17 cellular contexts compared by ENCODE assay signal in genomic region chr15:73024161-73024560, GRCh38. TPM values are rescaled to one million over a fixed set of nuclear protein-coding genes. Genes with fewer than 3 reads are reported as not detected.
DNase-seq lines count a peak whose midpoint lies in the region; FAIRE-seq and TF ChIP-seq lines count a peak whose summit lies in the region.
"Had no signal": no experiment of that assay in that cellular context is flagged by ENCODE, and none has a peak within 500 bp of the region (broad histone marks: within the 10 kb centered on the region; RNA-seq: fewer than 3 reads in every experiment).

No MANE protein-coding gene starts in this region.

- H2AFZ ChIP-seq in neural cell (ENCODE audit: low read depth, low read length): no peak overlapping the region

- no peaks in the 10 kb centered on the region for H3K79me2 ChIP-seq in neural cell (replicated peaks; ENCODE audit: insufficient read depth, low read length)

- peaks cover 5% of the 10 kb centered on the region for H3K27me3 ChIP-seq in bronchial epithelial cell (ENCODE audit: control insufficient read depth, insufficient read depth, low read length)
- H3K27me3 ChIP-seq in neural cell (ENCODE audit: insufficient read depth, low read depth, low read length): no peaks in the 10 kb centered on the region

- CTCF ChIA-PET in activated naive CD4-positive, alpha-beta T cell treated with anti-CD3 and anti-CD28 coated beads for 36 hours (lab: Charles Lee): interaction anchor here (0.6 to 1.2 kb wide), 2 partner anchors 9 to 878 kb away, joined by 3 read pairs; no protein-coding TSS in a partner anchor
- CTCF ChIA-PET in activated CD4-positive, alpha-beta memory T cell treated with anti-CD3 and anti-CD28 coated beads, Interleukin-2, amount 10 ng/mL, durations not matched to agents 7 days and 5 days (lab: Charles Lee): no interaction called here

- H3K27ac Mint-ChIP-seq in activated naive CD4-positive, alpha-beta T cell treated with anti-CD3 and anti-CD28 coated beads for 36 hours: no peak overlapping the region
- no peak overlapping the region for H3K27ac Mint-ChIP-seq in activated CD4-positive, alpha-beta memory T cell treated with anti-CD3 and anti-CD28 coated beads, Interleukin-2, amount 10 ng/mL, durations not matched to agents 7 days and 5 days
- H3K27ac Mint-ChIP-seq: CD14-positive monocyte; CD8-positive, alpha-beta T cell had no signal

- TF ChIP-seq CTCF in bronchial epithelial cell (IDR thresholded peaks at IDR 0.05; ENCODE audit: insufficient read depth, low read length, severe bottlenecking) (no peak), epithelial cell of esophagus (IDR thresholded peaks at IDR 0.05; ENCODE audit: insufficient read depth, low read depth, low read length, missing control alignments) (no peak), neural cell (IDR thresholded peaks at IDR 0.05; ENCODE audit: poor library complexity, severe bottlenecking) (no peak)

- peak; percentile 32 for FAIRE-seq in bronchial epithelial cell (lab: Jason Lieb, UNC)
- FAIRE-seq: A549, D721Med, GM19239, HepG2 had no signal

- no peaks in the 10 kb centered on the region for H3K9me2 ChIP-seq in neural cell (ENCODE audit: insufficient read depth, low read length)

- DNase-seq in bronchial epithelial cell (ENCODE audit: low read depth): no peak
- DNase-seq in epithelial cell of esophagus (ENCODE audit: low read depth): peak; percentile 8
- DNase-seq in activated naive CD4-positive, alpha-beta T cell treated with anti-CD3 and anti-CD28 coated beads for 36 hours: no peak
- DNase-seq in activated CD4-positive, alpha-beta memory T cell treated with anti-CD3 and anti-CD28 coated beads, Interleukin-2, amount 10 ng/mL, durations not matched to agents 7 days and 5 days: no peak
- DNase-seq in iPS-NIHi11 (ENCODE audit: low spot score): no peak
- DNase-seq: CD8-positive, alpha-beta T cell; COR-L47; DMS153; GF-D8; GOT3; H9 had no signal

- H3K36me3 ChIP-seq in bronchial epithelial cell (ENCODE audit: control insufficient read depth, insufficient read depth, low read length): no peaks in the 10 kb centered on the region
- no peaks in the 10 kb centered on the region for H3K36me3 ChIP-seq in neural cell (ENCODE audit: insufficient read depth, low read length)

- no peaks in the 10 kb centered on the region for H3K4me1 Mint-ChIP-seq in activated naive CD4-positive, alpha-beta T cell treated with anti-CD3 and anti-CD28 coated beads for 36 hours (ENCODE audit: low read depth)
- H3K4me1 Mint-ChIP-seq in activated CD4-positive, alpha-beta memory T cell treated with anti-CD3 and anti-CD28 coated beads, Interleukin-2, amount 10 ng/mL, durations not matched to agents 7 days and 5 days: no peaks in the 10 kb centered on the region
- H3K4me1 Mint-ChIP-seq: CD14-positive monocyte had no signal

- H3K9me3 Mint-ChIP-seq in activated naive CD4-positive, alpha-beta T cell treated with anti-CD3 and anti-CD28 coated beads for 36 hours: no peaks in the 10 kb centered on the region
- H3K9me3 Mint-ChIP-seq in activated CD4-positive, alpha-beta memory T cell treated with anti-CD3 and anti-CD28 coated beads, Interleukin-2, amount 10 ng/mL, durations not matched to agents 7 days and 5 days: no peaks in the 10 kb centered on the region
- H3K9me3 Mint-ChIP-seq: CD14-positive monocyte; CD8-positive, alpha-beta T cell; H9 had no signal

- peaks cover 27% of the 10 kb centered on the region for H3K27me3 Mint-ChIP-seq in activated naive CD4-positive, alpha-beta T cell treated with anti-CD3 and anti-CD28 coated beads for 36 hours (ENCODE audit: low read depth)
- H3K27me3 Mint-ChIP-seq in activated CD4-positive, alpha-beta memory T cell treated with anti-CD3 and anti-CD28 coated beads, Interleukin-2, amount 10 ng/mL, durations not matched to agents 7 days and 5 days: peaks cover 40% of the 10 kb centered on the region

- TF ChIP-seq RAD21 in neural cell (conservative IDR thresholded peaks at IDR 0.05): no peak

- H3K4me2 ChIP-seq in neural cell (ENCODE audit: low read length): no peak overlapping the region
- H3K4me2 ChIP-seq: A549 had no signal

- POLR2A ChIA-PET in activated CD4-positive, alpha-beta memory T cell treated with anti-CD3 and anti-CD28 coated beads, Interleukin-2, amount 10 ng/mL, durations not matched to agents 7 days and 5 days (lab: Charles Lee): no interaction called here

- intact Hi-C loops in activated naive CD4-positive, alpha-beta T cell treated with anti-CD3 and anti-CD28 coated beads for 36 hours (cut with micrococcal nuclease): no loop called here

- H3K27ac ChIP-seq in neural cell (ENCODE audit: low read length): peak overlapping the region; percentile 90
- H3K27ac ChIP-seq: A549 had no signal

- no peak for TF ChIP-seq EP300 in neural cell (conservative IDR thresholded peaks at IDR 0.05; ENCODE audit: poor library complexity, severe bottlenecking)

- H3K9me3 ChIP-seq in neural cell (ENCODE audit: low read length): no peaks in the 10 kb centered on the region
- H3K9me3 ChIP-seq: A549 had no signal

- H3K9ac ChIP-seq in neural cell (ENCODE audit: low read length): no peak overlapping the region

- no peak overlapping the region for H3K4me3 Mint-ChIP-seq in activated naive CD4-positive, alpha-beta T cell treated with anti-CD3 and anti-CD28 coated beads for 36 hours
- no peak overlapping the region for H3K4me3 Mint-ChIP-seq in activated CD4-positive, alpha-beta memory T cell treated with anti-CD3 and anti-CD28 coated beads, Interleukin-2, amount 10 ng/mL, durations not matched to agents 7 days and 5 days
- H3K4me3 Mint-ChIP-seq: CD14-positive monocyte; CD8-positive, alpha-beta T cell; H9 had no signal

- H4K20me1 ChIP-seq in neural cell (ENCODE audit: insufficient read depth): no peaks in the 10 kb centered on the region

- H3K36me3 Mint-ChIP-seq in activated naive CD4-positive, alpha-beta T cell treated with anti-CD3 and anti-CD28 coated beads for 36 hours (ENCODE audit: low read depth): no peaks in the 10 kb centered on the region
- no peaks in the 10 kb centered on the region for H3K36me3 Mint-ChIP-seq in activated CD4-positive, alpha-beta memory T cell treated with anti-CD3 and anti-CD28 coated beads, Interleukin-2, amount 10 ng/mL, durations not matched to agents 7 days and 5 days (ENCODE audit: low read depth)
- H3K36me3 Mint-ChIP-seq: CD14-positive monocyte; CD8-positive, alpha-beta T cell had no signal

- H3K4me3 ChIP-seq in bronchial epithelial cell (ENCODE audit: low read depth, low read length): no peak overlapping the region
- H3K4me3 ChIP-seq in epithelial cell of esophagus (ENCODE audit: low read length): no peak overlapping the region
- H3K4me3 ChIP-seq in neural cell (ENCODE audit: low read length): no peak overlapping the region
- H3K4me3 ChIP-seq: A549 had no signal

- no peaks in the 10 kb centered on the region for H3F3A ChIP-seq in neural cell (ENCODE audit: insufficient read depth, low read length, poor library complexity, severe bottlenecking)

TF ChIP-seq in neural cell, 6 proteins besides CTCF, POLR2A, EP300 and RAD21:
- TF ChIP-seq REST (IDR thresholded peaks at IDR 0.05; ENCODE audit: borderline replicate concordance) (no peak), MXI1 (conservative IDR thresholded peaks at IDR 0.05; ENCODE audit: poor library complexity, severe bottlenecking) (no peak), SMC3 (conservative IDR thresholded peaks at IDR 0.05; ENCODE audit: poor library complexity) (no peak), POLR2AphosphoS5 (IDR thresholded peaks at IDR 0.05) (no peak), EZH2 (IDR thresholded peaks at IDR 0.05; ENCODE audit: borderline replicate concordance, insufficient read depth, low read length, poor library complexity, severe bottlenecking) (no peak), TAF1 (IDR thresholded peaks at IDR 0.05; ENCODE audit: low read depth) (no peak)

RNA-seq across cellular contexts. Expression of gene NEO1, which starts 28.1 kb away (rescaled TPM):
- total RNA-seq in bronchial epithelial cell: 10.5 and 13.4 TPM in 2 replicates
- polyA plus RNA-seq in neural cell: 52.5 and 57.0 TPM in 2 replicates
- 149 and 174 TPM in 2 replicates for polyA minus RNA-seq in neural cell
- 1 to 10 TPM; 4.3 to 4.4 TPM for total RNA-seq in activated naive CD4-positive, alpha-beta T cell treated with anti-CD3 and anti-CD28 coated beads for 36 hours
- total RNA-seq in activated CD4-positive, alpha-beta memory T cell treated with anti-CD3 and anti-CD28 coated beads, Interleukin-2, amount 10 ng/mL, durations not matched to agents 7 days and 5 days: 1 to 10 TPM; 7.6 to 8.3 TPM
